Comparison of ENCODE assay signal across 17 cellular contexts in genomic region chr7:119724041-119724792, GRCh38.
DNase-seq lines count a peak whose midpoint lies in the region; ATAC-seq and TF ChIP-seq lines count a peak whose summit lies in the region.
"Had no signal": no experiment of that assay in that cellular context is flagged by ENCODE, and none has a peak within 500 bp of the region (broad histone marks: within the 10 kb centered on the region; RNA-seq: fewer than 3 reads in every experiment).

No MANE protein-coding gene starts in this region.

- H4K20me1 ChIP-seq in IMR-90 (ENCODE audit: insufficient read depth, low read length): no peaks in the 10 kb centered on the region

- H2AK9ac ChIP-seq in IMR-90 (replicated peaks; ENCODE audit: low read depth, low read length, poor library complexity): no peak overlapping the region

- H3K9ac ChIP-seq in IMR-90 (ENCODE audit: low read depth, low read length): no peak overlapping the region

- no peak overlapping the region for H2BK5ac ChIP-seq in IMR-90 (ENCODE audit: low read depth, low read length, poor library complexity, severe bottlenecking)

- no peaks in the 10 kb centered on the region for H3K79me1 ChIP-seq in IMR-90 (ENCODE audit: low read depth in 1 of 2, low read length in 2 of 2)

- H3K36me3 ChIP-seq in IMR-90 (ENCODE audit: control insufficient read depth, insufficient read depth, low read length): no peaks in the 10 kb centered on the region
- H3K36me3 ChIP-seq in spleen: no peaks in the 10 kb centered on the region
- no peaks in the 10 kb centered on the region for H3K36me3 ChIP-seq in SJCRH30
- H3K36me3 ChIP-seq: Peyer's patch had no signal

- H2BK15ac ChIP-seq in IMR-90 (ENCODE audit: low read depth, low read length): no peak overlapping the region

- H3K4me3 ChIP-seq in IMR-90 (ENCODE audit: insufficient read depth, low read depth, low read length): no peak overlapping the region
- no peak overlapping the region for H3K4me3 ChIP-seq in spleen
- H3K4me3 ChIP-seq in SJCRH30: no peak overlapping the region
- H3K4me3 ChIP-seq: GM12878, Peyer's patch had no signal

- intact Hi-C loops in IMR-90 (cut with micrococcal nuclease): no loop called here
- intact Hi-C loops in spleen (cut with DNase I; ENCODE audit: low total_unique reads): no loop called here

- H3K4me1 ChIP-seq in IMR-90 (ENCODE audit: control insufficient read depth, insufficient read depth, low read length): no peaks in the 10 kb centered on the region
- H3K4me1 ChIP-seq in spleen: no peaks in the 10 kb centered on the region
- H3K4me1 ChIP-seq in SJCRH30: no peaks in the 10 kb centered on the region
- H3K4me1 ChIP-seq: Peyer's patch had no signal

- H3K9me1 ChIP-seq in IMR-90 (ENCODE audit: insufficient read depth, low read length): no peaks in the 10 kb centered on the region

- dilution Hi-C loops in IMR-90 (cut with HindIII; ENCODE audit: low sequenced_read_pairs, unreplicated experiment): no loop called here

- H2AK5ac ChIP-seq in IMR-90 (ENCODE audit: low read depth, low read length): no peak overlapping the region

- POLR2A ChIA-PET in IMR-90 (lab: Charles Lee; ENCODE audit: unreplicated experiment): no interaction called here

- peak overlapping the region; percentile 32 for H2AFZ ChIP-seq in IMR-90 (replicated peaks; ENCODE audit: low read length, poor library complexity)

- TF ChIP-seq CTCF in IMR-90 (conservative IDR thresholded peaks at IDR 0.05; ENCODE audit: low read depth, low read length) (no peak), spleen (IDR thresholded peaks at IDR 0.05 in 8 of 11, conservative IDR thresholded peaks at IDR 0.05 in 3 of 11) (no peak)

- H2BK20ac ChIP-seq in IMR-90 (ENCODE audit: low read depth, low read length): no peak overlapping the region

- H3K18ac ChIP-seq in IMR-90 (ENCODE audit: low read depth, low read length): no peak overlapping the region

- no peak overlapping the region for H4K91ac ChIP-seq in IMR-90 (ENCODE audit: insufficient read depth, low read depth, low read length)

- TF ChIP-seq POLR2A in IMR-90 (IDR thresholded peaks at IDR 0.05; ENCODE audit: low read depth, low read length): no peak
- TF ChIP-seq POLR2A in spleen (IDR thresholded peaks at IDR 0.05): no peak

- DNase-seq in NCI-H146 (lab: John Stamatoyannopoulos, UW): peak; percentile 24
- no peak for DNase-seq in NCI-H146 treated with DMSO at 0.1 percent for 48 hours (lab: John Stamatoyannopoulos, UW; ENCODE audit: unreplicated experiment)
- no peak for DNase-seq in IMR-90
- peak; percentile 68 for DNase-seq in cerebellum (ENCODE audit: low spot score)
- peak; percentile 48 for DNase-seq in spleen
- no peak for DNase-seq in GDM1 (lab: John Stamatoyannopoulos, UW)
- no peak for DNase-seq in NCI-H345 (lab: John Stamatoyannopoulos, UW)
- no peak for DNase-seq in SJCRH30
- DNase-seq: DMS 273 treated with DMSO at 0.1 percent for 48 hours; KBM-7; NCI-H1105 treated with DMSO at 0.1 percent for 48 hours; NCI-H187; NCI-H526; NK-92 treated with Interleukin-12 subunit alpha and Interleukin-12 subunit beta, amount 100 ng/mL, for 24 hours had no signal

- BruUV-seq in IMR-90 (replicated peaks; lab: Mats Ljungman, UMichigan): no TSS peak

- ATAC-seq in IMR-90 (ENCODE audit: low read depth): no peak
- ATAC-seq: GM12878 had no signal

- no peak overlapping the region for H3K23ac ChIP-seq in IMR-90 (ENCODE audit: low read depth, low read length)

- H4K5ac ChIP-seq in IMR-90 (ENCODE audit: low read depth, low read length): no peak overlapping the region

- CTCF ChIA-PET in IMR-90 (lab: Yijun Ruan, JAX): no interaction called here

- no peak overlapping the region for H3K56ac ChIP-seq in IMR-90 (ENCODE audit: extremely low read depth, insufficient read depth, low read length)

- H3K14ac ChIP-seq in IMR-90 (replicated peaks; ENCODE audit: low read depth, low read length): no peak overlapping the region

- 67% methylated on average over 1 of the region's 13 CpGs; no CpG with 5 or more reads in 1 of the 2 experiments for WGBS in IMR-90 (ENCODE audit: extremely low coverage in 2 of 2, insufficient read length in 1 of 2), 2 experiments
- 64 to 75% (median 67%) methylated on average over 13 of the region's 13 CpGs for WGBS in spleen, 5 donors

- TF ChIP-seq RAD21 in IMR-90 (IDR thresholded peaks at IDR 0.05; ENCODE audit: low read length): no peak

- no peaks in the 10 kb centered on the region for H3K9me3 ChIP-seq in IMR-90 (ENCODE audit: control insufficient read depth, insufficient read depth, low read length)
- H3K9me3 ChIP-seq in spleen: peaks cover 0 to 3% (median 0%) of the 10 kb centered on the region in 8 donors
- H3K9me3 ChIP-seq in SJCRH30 (replicated peaks): no peaks in the 10 kb centered on the region
- H3K9me3 ChIP-seq: Peyer's patch had no signal

- H3K27me3 ChIP-seq in IMR-90 (ENCODE audit: control insufficient read depth, insufficient read depth, low read length) (no peaks in the 10 kb centered on the region), spleen (replicated peaks in 1 of 7) (no peaks in the 10 kb centered on the region), SJCRH30 (no peaks in the 10 kb centered on the region)
- H3K27me3 ChIP-seq: Peyer's patch had no signal

- H4K8ac ChIP-seq in IMR-90 (ENCODE audit: low read depth in 2 of 2, low read length in 2 of 2): no peak overlapping the region

- H2BK120ac ChIP-seq in IMR-90 (ENCODE audit: low read depth, low read length): no peak overlapping the region

- in situ Hi-C loops in IMR-90 (cut with MboI; ENCODE audit: low sequenced_read_pairs): no loop called here

- no peak overlapping the region for H3K4me2 ChIP-seq in IMR-90 (ENCODE audit: low read depth, low read length)

- no peak overlapping the region for H3K27ac ChIP-seq in IMR-90 (ENCODE audit: insufficient read depth, low read length)
- no peak overlapping the region for H3K27ac ChIP-seq in spleen
- no peak overlapping the region for H3K27ac ChIP-seq in SJCRH30
- H3K27ac ChIP-seq: 22Rv1, Peyer's patch had no signal

- H3K4ac ChIP-seq in IMR-90 (ENCODE audit: low read depth, low read length): no peak overlapping the region

TF ChIP-seq in IMR-90, 13 proteins besides CTCF, POLR2A, EP300 and RAD21:
- TF ChIP-seq BHLHE40 (IDR thresholded peaks at IDR 0.05; ENCODE audit: low read depth, low read length) (no peak), ELK1 (IDR thresholded peaks at IDR 0.05; ENCODE audit: borderline replicate concordance, low read depth, low read length) (no peak), CHD1 (IDR thresholded peaks at IDR 0.05; ENCODE audit: low read depth, low read length) (no peak), RCOR1 (IDR thresholded peaks at IDR 0.05; ENCODE audit: insufficient replicate concordance, low read length) (no peak), SMC3 (IDR thresholded peaks at IDR 0.05; ENCODE audit: low read depth, low read length) (no peak), RFX5 (IDR thresholded peaks at IDR 0.05; ENCODE audit: low read depth, low read length) (no peak), MAFK (IDR thresholded peaks at IDR 0.05; ENCODE audit: low read depth, low read length) (no peak), NFE2L2 (IDR thresholded peaks at IDR 0.05; ENCODE audit: low read depth, low read length) (no peak), MAZ (IDR thresholded peaks at IDR 0.05; ENCODE audit: borderline replicate concordance, low read depth, low read length) (no peak), FOS (IDR thresholded peaks at IDR 0.05; ENCODE audit: low read depth, low read length) (no peak), MXI1 (IDR thresholded peaks at IDR 0.05; ENCODE audit: borderline replicate concordance, low read depth, low read length) (no peak), USF2 (IDR thresholded peaks at IDR 0.05; ENCODE audit: low read depth, low read length) (no peak), CEBPB (IDR thresholded peaks at IDR 0.05; ENCODE audit: low read depth, low read length) (no peak)
TF ChIP-seq in IMR-90: peak in this region for 0.

Comparison
In these comparisons a context has a peak if more than half of its experiments do, and no peak if none do; other contexts are left out.
1. DNase-seq: peak in NCI-H146 (single experiment), cerebellum (single experiment) and spleen (single experiment); none in NCI-H146 treated with DMSO at 0.1 percent for 48 hours (single experiment), IMR-90 (single experiment), GDM1 (single experiment), NCI-H345 (single experiment) and SJCRH30 (0 of 2).